ENCODE assay signal across 9 cellular contexts in genomic region chr5:169805527-169805934, GRCh38.
DNase-seq lines count a peak whose midpoint lies in the region; ATAC-seq, FAIRE-seq and TF ChIP-seq lines count a peak whose summit lies in the region.
"Had no signal": no experiment of that assay in that cellular context is flagged by ENCODE, and none has a peak within 500 bp of the region (broad histone marks: within the 10 kb centered on the region; RNA-seq: fewer than 3 reads in every experiment).

No MANE protein-coding gene starts in this region.

- H3K4me2 ChIP-seq in K562 (ENCODE audit: insufficient read depth, low read length), result no peak overlapping the region
- H3K4me2 ChIP-seq in MM.1S (ENCODE audit: low read depth, low read length), result no peak overlapping the region

- no peaks in the 10 kb centered on the region for H3F3A ChIP-seq in MM.1S (ENCODE audit: insufficient read depth, low read length)

- no peaks in the 10 kb centered on the region for H3K9me3 ChIP-seq in K562 (replicated peaks; ENCODE audit: control insufficient read depth, insufficient read depth, low read depth, low read length)
- H3K9me3 ChIP-seq in MM.1S (replicated peaks; ENCODE audit: insufficient read depth, low read length), result no peaks in the 10 kb centered on the region

- in situ Hi-C loops in K562 (cut with MboI), result no loop called here

- CTCF ChIA-PET in K562 (lab: Yijun Ruan, JAX; ENCODE audit: low intra/inter-chr PET ratio), result no interaction called here

- H3K27ac ChIP-seq in K562 (ENCODE audit: extremely low read depth, low read depth, low read length), result no peak overlapping the region
- no peak overlapping the region for H3K27ac ChIP-seq in MM.1S (ENCODE audit: low read length)

- no peak overlapping the region for H3K4me3 ChIP-seq in K562
- H3K4me3 ChIP-seq in H7 (ENCODE audit: insufficient read depth, low read depth, low read length), result no peak overlapping the region
- no peak overlapping the region for H3K4me3 ChIP-seq in MM.1S (ENCODE audit: low read length)

- H4K20me1 ChIP-seq in K562 (replicated peaks; ENCODE audit: control insufficient read depth, insufficient read depth, low read length), result no peaks in the 10 kb centered on the region; the same call in 1 of the 2 replicates
- H4K20me1 ChIP-seq in MM.1S (ENCODE audit: insufficient read depth, low read length), result no peaks in the 10 kb centered on the region

- POLR2A ChIA-PET in K562 (lab: Yijun Ruan, JAX), result no interaction called here

- DNase-seq in EH (ENCODE audit: low read depth) (peak; percentile 19), K562 (ENCODE audit: extremely low read depth in 1 of 4, low spot score in 3 of 4) (peak; percentile 20 to 47 (median 41)), H7 (no peak), MM.1S (no peak), DMS79 treated with DMSO at 0.1 percent for 48 hours (lab: John Stamatoyannopoulos, UW) (no peak)
- DNase-seq in stimulated activated CD8-positive, alpha-beta memory T cell treated with anti-CD3 and anti-CD28 coated beads, Interleukin-4, amount 100 ng/mL, for 48 hours, result peak; percentile 76

- intact Hi-C loops in K562 (cut with micrococcal nuclease), result loop anchor here (10.0 kb wide), 1 partner anchor 179 kb away; the partner anchor contains the start of gene INSYN2B

- ATAC-seq in GM21360 (IDR thresholded peaks at IDR 0.05; ENCODE audit: unreplicated experiment) (peak; percentile 87), HG03565 (IDR thresholded peaks at IDR 0.05; ENCODE audit: unreplicated experiment) (peak; percentile 88), K562 (peak; percentile 16; the same call in 2 of the 3 replicates)

- H3K27me3 ChIP-seq in K562 (ENCODE audit: control insufficient read depth in 2 of 2, insufficient read depth in 2 of 2, low read length in 2 of 2) (no peaks in the 10 kb centered on the region), H7 (ENCODE audit: control insufficient read depth, insufficient read depth, low read length) (no peaks in the 10 kb centered on the region), MM.1S (replicated peaks; ENCODE audit: insufficient read depth, low read length) (no peaks in the 10 kb centered on the region)

- FAIRE-seq in K562 (lab: Jason Lieb, UNC), result peak; percentile 60
- FAIRE-seq: endometrium had no signal

- H3K9me1 ChIP-seq in K562 (ENCODE audit: control insufficient read depth, insufficient read depth, low read length), result no peaks in the 10 kb centered on the region

- no TSS peak for BruUV-seq in K562 (replicated peaks; lab: Mats Ljungman, UMichigan)

- TF ChIP-seq RAD21 in K562 (CRISPR knock-in tag; conservative IDR thresholded peaks at IDR 0.05 in 1 of 2, IDR thresholded peaks at IDR 0.05 in 1 of 2), result no peak

- H3K79me2 ChIP-seq in K562 (ENCODE audit: control insufficient read depth, insufficient read depth, low read length) (no peaks in the 10 kb centered on the region), MM.1S (ENCODE audit: low read length) (no peaks in the 10 kb centered on the region)

- no peak for TF ChIP-seq POLR2A in K562 (conservative IDR thresholded peaks at IDR 0.05)

- H3K4me1 ChIP-seq in K562 (replicated peaks in 1 of 2; ENCODE audit: control insufficient read depth in 2 of 2, insufficient read depth in 2 of 2, low read length in 2 of 2) (peaks cover 0 to 16% of the 10 kb centered on the region in 2 experiments; a peak in 4 of 5 replicates), MM.1S (ENCODE audit: low read length) (no peaks in the 10 kb centered on the region)

- 11% methylated on average over 5 of the region's 5 CpGs for WGBS in K562 (ENCODE audit: insufficient coverage, low coverage, missing lambda C conversion rate)

- no peak overlapping the region for H3K9ac ChIP-seq in K562 (ENCODE audit: insufficient read depth in 1 of 2, low read depth in 2 of 2, low read length in 2 of 2)
- no peak overlapping the region for H3K9ac ChIP-seq in MM.1S (ENCODE audit: low read length)

- H2AFZ ChIP-seq in K562 (ENCODE audit: low read depth, low read length), result no peak overlapping the region
- no peak overlapping the region for H2AFZ ChIP-seq in MM.1S (ENCODE audit: low read length)

- H3K36me3 ChIP-seq in K562 (ENCODE audit: control insufficient read depth, insufficient read depth, low read length) (no peaks in the 10 kb centered on the region), H7 (replicated peaks; ENCODE audit: control insufficient read depth, insufficient read depth, low read length) (no peaks in the 10 kb centered on the region), MM.1S (replicated peaks; ENCODE audit: insufficient read depth, low read length) (no peaks in the 10 kb centered on the region)

- no peak for TF ChIP-seq EP300 in K562 (IDR thresholded peaks at IDR 0.05; ENCODE audit: low read length)

- H3K9me2 ChIP-seq in MM.1S (replicated peaks; ENCODE audit: insufficient read depth, low read length), result no peaks in the 10 kb centered on the region

- TF ChIP-seq CTCF in K562 (IDR thresholded peaks at IDR 0.05 in 2 of 3, conservative IDR thresholded peaks at IDR 0.05 in 1 of 3; ENCODE audit: insufficient read depth in 2 of 3, low read depth in 1 of 3, low read length in 3 of 3) (no peak), MM.1S (IDR thresholded peaks at IDR 0.05; ENCODE audit: low read length) (no peak)

TF ChIP-seq in K562, 482 proteins besides CTCF, POLR2A, EP300 and RAD21:
- TF ChIP-seq EGR1 (conservative IDR thresholded peaks at IDR 0.05), result peak; percentile 79
- TF ChIP-seq CBFB (CRISPR knock-in tag; IDR thresholded peaks at IDR 0.05), result no peak
- TF ChIP-seq KLF16 (IDR thresholded peaks at IDR 0.05), result peak; percentile 32; the same call in 1 of the 2 replicates
- TF ChIP-seq HOXB6 (CRISPR knock-in tag; IDR thresholded peaks at IDR 0.05; ENCODE audit: borderline replicate concordance), result no peak
- peak; percentile 35; the same call in 1 of the 2 replicates for TF ChIP-seq CBFA2T3 (IDR thresholded peaks at IDR 0.05)

Comparison
In these comparisons a context has a peak if more than half of its experiments do, and no peak if none do; other contexts are left out.
1. DNase-seq: peak in EH (single experiment), K562 (4 of 4) and stimulated activated CD8-positive, alpha-beta memory T cell treated with anti-CD3 and anti-CD28 coated beads, Interleukin-4, amount 100 ng/mL, for 48 hours (single experiment); none in H7 (single experiment), MM.1S (single experiment) and DMS79 treated with DMSO at 0.1 percent for 48 hours (single experiment).
2. ATAC-seq: peak in every context shown above with its lines; median percentile 88 in HG03565; 87 in GM21360; 16 in K562.